ENCODE assay signal across 19 cellular contexts in the genomic region with DNA sequence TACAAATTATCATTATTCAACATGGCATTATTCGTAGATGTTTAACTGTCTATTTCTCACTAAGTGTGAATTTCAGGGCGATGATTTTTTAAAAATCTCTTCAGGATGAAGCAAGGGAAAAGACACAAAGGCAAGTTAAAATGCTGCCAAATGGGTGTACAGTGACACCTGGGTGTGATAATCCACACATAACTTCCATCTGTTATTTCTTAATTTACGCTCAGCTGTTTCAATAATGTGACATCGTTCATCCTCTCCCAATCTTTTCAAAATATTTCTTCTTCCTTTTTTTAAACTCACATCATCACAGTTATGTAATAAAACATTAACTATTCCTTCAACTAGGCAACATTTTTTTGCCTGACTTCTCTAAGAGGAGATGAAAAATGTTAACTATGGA. TPM values are rescaled to one million over a fixed set of nuclear protein-coding genes. Genes with fewer than 3 reads are reported as not detected.
"Had no signal": no experiment of that assay in that cellular context is flagged by ENCODE, and none has a peak within 500 bp of the region (broad histone marks: within the 10 kb centered on the region; RNA-seq: fewer than 3 reads in every experiment).

No MANE protein-coding gene starts in this region.

- H3K27ac ChIP-seq: coronary artery, lower lobe of right lung, neural progenitor cell, ovary, right atrium auricular region, tibial artery, upper lobe of left lung, uterus had no signal

- H3K27me3 ChIP-seq: dorsolateral prefrontal cortex, neural progenitor cell, ovary, right atrium auricular region, tibial artery, upper lobe of left lung, uterus had no signal

- DNase-seq: dorsolateral prefrontal cortex; effector CD8-positive, alpha-beta T cell; foreskin melanocyte; head of caudate nucleus; hippocampal formation; kidney glomerular epithelial cell; lower lobe of right lung; nucleus accumbens; ovary; small intestine; stimulated activated CD4-positive, alpha-beta T cell treated with anti-CD3 and anti-CD28 coated beads, Interleukin-12 subunit alpha, Interleukin-12 subunit beta, amount 100 ng/mL, for 4 hours; stimulated activated naive CD8-positive, alpha-beta T cell treated with anti-CD3 and anti-CD28 coated beads, Interleukin-15, Interleukin-2, amounts not matched to agents 100 U/mL and 50 U/mL, for 24 hours; tibial artery; upper lobe of left lung; uterus had no signal

- H3K4me3 ChIP-seq: coronary artery, dorsolateral prefrontal cortex, lower lobe of right lung, neural progenitor cell, ovary, right atrium auricular region, tibial artery, upper lobe of left lung, uterus had no signal

- H3K4me1 ChIP-seq: lower lobe of right lung, neural progenitor cell, upper lobe of left lung, uterus had no signal

- H3K9me3 ChIP-seq: lower lobe of right lung, ovary, right atrium auricular region, tibial artery, upper lobe of left lung, uterus had no signal

- H3K36me3 ChIP-seq: lower lobe of right lung, neural progenitor cell, ovary, right atrium auricular region, tibial artery, upper lobe of left lung, uterus had no signal

RNA-seq across cellular contexts. Expression of gene PDE1A, which starts 10.6 kb away (rescaled TPM):
- total RNA-seq: natural killer cell treated with Interleukin-12 subunit alpha and Interleukin-12 subunit beta and Interleukin-15 and Interleukin-18, amount 100 ng/mL, for 72 hours had no signal
